Comparison of ENCODE assay signal across 18 cellular contexts in genomic region chr10:77784856-77785255, GRCh38.
DNase-seq lines count a peak whose midpoint lies in the region; ATAC-seq and TF ChIP-seq lines count a peak whose summit lies in the region.
"Had no signal": no experiment of that assay in that cellular context is flagged by ENCODE, and none has a peak within 500 bp of the region (broad histone marks: within the 10 kb centered on the region; RNA-seq: fewer than 3 reads in every experiment).

No MANE protein-coding gene starts in this region.

- no peaks in the 10 kb centered on the region for H3K9me3 Mint-ChIP-seq in CD8-positive, alpha-beta T cell
- H3K9me3 Mint-ChIP-seq: activated T-helper 2 cell treated with anti-CD3 and anti-CD28 coated beads, Interferon-gamma antibody, Interleukin-2, Interleukin-4, amounts not matched to agents 10 μg/mL and 5 μg/mL and 100 μg/mL, durations not matched to agents 14 hours and 24 hours and 36 hours had no signal

- 100% methylated on average over 4 of the region's 4 CpGs for WGBS in mammary epithelial cell (ENCODE audit: low coverage, missing lambda C conversion rate)

- CTCF ChIA-PET in mammary epithelial cell (lab: Charles Lee; ENCODE audit: low non-redundant PET): no interaction called here
- CTCF ChIA-PET in CD8-positive, alpha-beta T cell (lab: Charles Lee): no interaction called here

- no peak overlapping the region for H3K4me3 Mint-ChIP-seq in CD8-positive, alpha-beta T cell
- H3K4me3 Mint-ChIP-seq: IgD-negative memory B cell; stimulated activated memory B cell treated with anti-CD40 and anti-IgM and Interleukin-4, amounts not matched to agents 10 μg/mL and 1 μg/mL and 100 μg/mL, for 72 hours had no signal

- H3K27ac ChIP-seq in mammary epithelial cell (ENCODE audit: insufficient read depth, low read depth, low read length) (no peak overlapping the region), upper lobe of right lung (no peak overlapping the region)
- H3K27ac ChIP-seq in CD8-positive, alpha-beta T cell (ENCODE audit: low read depth, low read length): no peak overlapping the region
- H3K27ac ChIP-seq: Peyer's patch, transverse colon, VCaP had no signal

- DNase-seq in cardiac septum (ENCODE audit: low spot score) (peak; percentile 41), left ventricle myocardium superior (no peak), mammary epithelial cell (peak; percentile 34), iris pigment epithelial cell (ENCODE audit: low read depth) (peak; percentile 93), upper lobe of right lung (peak; percentile 11), DMS 273 (lab: John Stamatoyannopoulos, UW; ENCODE audit: unreplicated experiment) (no peak)
- no peak for DNase-seq in CD8-positive, alpha-beta T cell
- DNase-seq: amygdala, NCI-H2107, NCI-H774, occipital lobe, Peyer's patch, transverse colon had no signal

- H3K36me3 ChIP-seq in mammary epithelial cell (ENCODE audit: insufficient read depth, low read length): peaks cover 7% of the 10 kb centered on the region
- peaks cover 6% of the 10 kb centered on the region for H3K36me3 ChIP-seq in upper lobe of right lung
- no peaks in the 10 kb centered on the region for H3K36me3 ChIP-seq in CD8-positive, alpha-beta T cell (ENCODE audit: insufficient read depth, low read length)
- H3K36me3 ChIP-seq: transverse colon had no signal

- no peaks in the 10 kb centered on the region for H4K20me1 ChIP-seq in mammary epithelial cell (ENCODE audit: insufficient read depth, low read length)

- no peaks in the 10 kb centered on the region for H3K9me3 ChIP-seq in mammary epithelial cell (replicated peaks; ENCODE audit: insufficient read depth, low read length)
- H3K9me3 ChIP-seq in upper lobe of right lung: no peaks in the 10 kb centered on the region
- H3K9me3 ChIP-seq in CD8-positive, alpha-beta T cell (ENCODE audit: low read length): no peaks in the 10 kb centered on the region
- H3K9me3 ChIP-seq: Peyer's patch, transverse colon had no signal

- H3K79me2 ChIP-seq in mammary epithelial cell (ENCODE audit: insufficient read depth, low read length): no peaks in the 10 kb centered on the region

- H3K9ac ChIP-seq in mammary epithelial cell (ENCODE audit: insufficient read depth, low read length): no peak overlapping the region

- no TSS peak for BruUV-seq in mammary epithelial cell (replicated peaks; lab: Mats Ljungman, UMichigan)

- POLR2A ChIA-PET in CD8-positive, alpha-beta T cell (lab: Charles Lee): no interaction called here

- H2AFZ ChIP-seq in mammary epithelial cell (ENCODE audit: low read depth, low read length): no peak overlapping the region

- no peaks in the 10 kb centered on the region for H3K4me1 Mint-ChIP-seq in CD8-positive, alpha-beta T cell (ENCODE audit: low read depth)
- H3K4me1 Mint-ChIP-seq: IgD-negative memory B cell; stimulated activated memory B cell treated with anti-CD40 and anti-IgM and Interleukin-4, amounts not matched to agents 10 μg/mL and 1 μg/mL and 100 μg/mL, for 72 hours had no signal

- in situ Hi-C loops in mammary epithelial cell (cut with MboI; ENCODE audit: low sequenced_read_pairs in 2 of 2): no loop called here

- dilution Hi-C loops in mammary epithelial cell (cut with HindIII; ENCODE audit: low sequenced_read_pairs): no loop called here

- no peak overlapping the region for H3K4me3 ChIP-seq in mammary epithelial cell (replicated peaks in 1 of 3; ENCODE audit: insufficient read depth in 1 of 3, low read depth in 2 of 3, low read length in 3 of 3)
- H3K4me3 ChIP-seq in upper lobe of right lung: no peak overlapping the region
- no peak overlapping the region for H3K4me3 ChIP-seq in CD8-positive, alpha-beta T cell (ENCODE audit: low read depth, low read length)
- H3K4me3 ChIP-seq: Peyer's patch, transverse colon had no signal

- no peak for ATAC-seq in left ventricle myocardium superior
- ATAC-seq in upper lobe of right lung: no peak
- no peak for ATAC-seq in GM21723 (IDR thresholded peaks at IDR 0.05; ENCODE audit: unreplicated experiment)
- no peak for ATAC-seq in CD8-positive, alpha-beta T cell
- ATAC-seq: stimulated activated memory B cell treated with anti-CD40 and anti-IgM and Interleukin-4, amounts not matched to agents 10 μg/mL and 1 μg/mL and 100 μg/mL, for 72 hours had no signal

- H3K4me1 ChIP-seq in mammary epithelial cell (ENCODE audit: insufficient read depth, low read length) (no peaks in the 10 kb centered on the region), upper lobe of right lung (no peaks in the 10 kb centered on the region)
- H3K4me1 ChIP-seq in CD8-positive, alpha-beta T cell (ENCODE audit: insufficient read depth, low read length): no peaks in the 10 kb centered on the region
- H3K4me1 ChIP-seq: Peyer's patch, transverse colon had no signal

- no peak overlapping the region for H3K4me2 ChIP-seq in mammary epithelial cell (ENCODE audit: insufficient read depth, low read depth, low read length)

- H3K27ac Mint-ChIP-seq in CD8-positive, alpha-beta T cell: no peak overlapping the region
- H3K27ac Mint-ChIP-seq: activated T-helper 2 cell treated with anti-CD3 and anti-CD28 coated beads, Interferon-gamma antibody, Interleukin-2, Interleukin-4, amounts not matched to agents 10 μg/mL and 5 μg/mL and 100 μg/mL, durations not matched to agents 14 hours and 24 hours and 36 hours; IgD-negative memory B cell; stimulated activated memory B cell treated with anti-CD40 and anti-IgM and Interleukin-4, amounts not matched to agents 10 μg/mL and 1 μg/mL and 100 μg/mL, for 72 hours had no signal

- H3K27me3 ChIP-seq in mammary epithelial cell (ENCODE audit: insufficient read depth, low read length) (no peaks in the 10 kb centered on the region), upper lobe of right lung (no peaks in the 10 kb centered on the region)
- no peaks in the 10 kb centered on the region for H3K27me3 ChIP-seq in CD8-positive, alpha-beta T cell (ENCODE audit: insufficient read depth, low read length)
- H3K27me3 ChIP-seq: Peyer's patch, transverse colon had no signal

- no peaks in the 10 kb centered on the region for H3K27me3 Mint-ChIP-seq in CD8-positive, alpha-beta T cell (ENCODE audit: low read depth)
- H3K27me3 Mint-ChIP-seq: IgD-negative memory B cell had no signal

- intact Hi-C loops in cardiac septum (cut with DNase I) (no loop called here), left ventricle myocardium superior (cut with micrococcal nuclease) (no loop called here), mammary epithelial cell (cut with micrococcal nuclease) (no loop called here), upper lobe of right lung (cut with DNase I) (no loop called here)
- intact Hi-C loops in CD8-positive, alpha-beta T cell (cut with DNase I, micrococcal nuclease): no loop called here

- H3K36me3 Mint-ChIP-seq in CD8-positive, alpha-beta T cell: no peaks in the 10 kb centered on the region
- H3K36me3 Mint-ChIP-seq: IgD-negative memory B cell; stimulated activated memory B cell treated with anti-CD40 and anti-IgM and Interleukin-4, amounts not matched to agents 10 μg/mL and 1 μg/mL and 100 μg/mL, for 72 hours had no signal

- TF ChIP-seq CTCF in mammary epithelial cell (conservative IDR thresholded peaks at IDR 0.05 in 1 of 2, IDR thresholded peaks at IDR 0.05 in 1 of 2; ENCODE audit: extremely low read depth in 1 of 2, insufficient read depth in 1 of 2, low read depth in 1 of 2, low read length in 2 of 2) (no peak), upper lobe of right lung (IDR thresholded peaks at IDR 0.05) (no peak)
- TF ChIP-seq CTCF in CD8-positive, alpha-beta T cell (IDR thresholded peaks at IDR 0.05): no peak

Comparison
In these comparisons a context has a peak if more than half of its experiments do, and no peak if none do; other contexts are left out.
1. DNase-seq: peak in cardiac septum (single experiment), mammary epithelial cell (single experiment), iris pigment epithelial cell (single experiment) and upper lobe of right lung (single experiment); none in left ventricle myocardium superior (single experiment), CD8-positive, alpha-beta T cell (0 of 7) and DMS 273 (single experiment).